In genomic region chr17:81397314-81398169, GRCh38 we compare ENCODE assay signal across 1 cellular context.
TF ChIP-seq lines count a peak whose summit lies in the region.

No MANE protein-coding gene starts in this region.

TF ChIP-seq in IMR-90, 13 proteins besides CTCF, POLR2A, EP300 and RAD21:
- no peak for TF ChIP-seq RCOR1 (IDR thresholded peaks at IDR 0.05; ENCODE audit: insufficient replicate concordance, low read length)
- no peak for TF ChIP-seq RFX5 (IDR thresholded peaks at IDR 0.05; ENCODE audit: low read depth, low read length)
- no peak for TF ChIP-seq FOS (IDR thresholded peaks at IDR 0.05; ENCODE audit: low read depth, low read length)
- TF ChIP-seq NFE2L2 (IDR thresholded peaks at IDR 0.05; ENCODE audit: low read depth, low read length): no peak
- TF ChIP-seq MAFK (IDR thresholded peaks at IDR 0.05; ENCODE audit: low read depth, low read length): no peak
- no peak for TF ChIP-seq SMC3 (IDR thresholded peaks at IDR 0.05; ENCODE audit: low read depth, low read length)
- TF ChIP-seq MXI1 (IDR thresholded peaks at IDR 0.05; ENCODE audit: borderline replicate concordance, low read depth, low read length): no peak
- no peak for TF ChIP-seq USF2 (IDR thresholded peaks at IDR 0.05; ENCODE audit: low read depth, low read length)
- no peak for TF ChIP-seq BHLHE40 (IDR thresholded peaks at IDR 0.05; ENCODE audit: low read depth, low read length)
- TF ChIP-seq CEBPB (IDR thresholded peaks at IDR 0.05; ENCODE audit: low read depth, low read length): no peak
- TF ChIP-seq ELK1 (IDR thresholded peaks at IDR 0.05; ENCODE audit: borderline replicate concordance, low read depth, low read length): no peak
- TF ChIP-seq CHD1 (IDR thresholded peaks at IDR 0.05; ENCODE audit: low read depth, low read length): no peak; the same call in 1 of the 2 replicates
